1 cellular context compared by ENCODE assay signal in the genomic region with DNA sequence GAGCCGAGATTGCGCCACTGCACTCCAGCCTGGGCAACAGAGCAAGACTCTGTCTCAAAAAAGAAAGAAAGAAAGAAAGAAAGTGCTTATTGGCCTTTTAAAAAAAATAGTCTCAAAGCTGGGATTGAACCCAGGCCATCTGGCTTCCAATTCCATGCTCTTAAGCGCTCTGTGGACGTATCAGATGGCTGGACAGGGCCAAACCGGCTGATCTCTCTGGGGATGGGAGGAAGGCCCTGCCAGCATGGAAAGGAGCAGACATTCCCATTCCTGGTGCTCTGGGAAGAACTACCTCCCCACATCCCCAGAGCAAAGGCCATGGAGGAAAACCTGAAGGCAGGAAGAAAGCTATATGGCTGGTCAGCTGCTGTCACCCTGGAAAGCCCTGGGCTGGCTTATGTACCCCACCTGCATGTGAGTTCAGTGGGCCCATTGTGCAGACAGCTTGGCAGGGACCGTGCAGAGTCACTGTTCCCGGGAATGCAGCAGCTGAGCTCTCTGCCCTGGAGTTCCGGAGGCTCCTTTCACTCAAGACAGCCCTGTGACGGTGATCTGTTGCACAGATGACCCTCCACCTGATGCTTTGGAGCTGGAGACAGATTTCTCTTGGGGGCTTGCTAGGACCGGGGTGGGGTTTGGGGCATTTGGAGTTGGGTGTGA.
TF ChIP-seq lines count a peak whose summit lies in the region.

No MANE protein-coding gene starts in this region.

TF ChIP-seq in GM23338, 12 proteins besides CTCF, POLR2A, EP300 and RAD21 (continued from another document):
- TF ChIP-seq, protein P1, sequence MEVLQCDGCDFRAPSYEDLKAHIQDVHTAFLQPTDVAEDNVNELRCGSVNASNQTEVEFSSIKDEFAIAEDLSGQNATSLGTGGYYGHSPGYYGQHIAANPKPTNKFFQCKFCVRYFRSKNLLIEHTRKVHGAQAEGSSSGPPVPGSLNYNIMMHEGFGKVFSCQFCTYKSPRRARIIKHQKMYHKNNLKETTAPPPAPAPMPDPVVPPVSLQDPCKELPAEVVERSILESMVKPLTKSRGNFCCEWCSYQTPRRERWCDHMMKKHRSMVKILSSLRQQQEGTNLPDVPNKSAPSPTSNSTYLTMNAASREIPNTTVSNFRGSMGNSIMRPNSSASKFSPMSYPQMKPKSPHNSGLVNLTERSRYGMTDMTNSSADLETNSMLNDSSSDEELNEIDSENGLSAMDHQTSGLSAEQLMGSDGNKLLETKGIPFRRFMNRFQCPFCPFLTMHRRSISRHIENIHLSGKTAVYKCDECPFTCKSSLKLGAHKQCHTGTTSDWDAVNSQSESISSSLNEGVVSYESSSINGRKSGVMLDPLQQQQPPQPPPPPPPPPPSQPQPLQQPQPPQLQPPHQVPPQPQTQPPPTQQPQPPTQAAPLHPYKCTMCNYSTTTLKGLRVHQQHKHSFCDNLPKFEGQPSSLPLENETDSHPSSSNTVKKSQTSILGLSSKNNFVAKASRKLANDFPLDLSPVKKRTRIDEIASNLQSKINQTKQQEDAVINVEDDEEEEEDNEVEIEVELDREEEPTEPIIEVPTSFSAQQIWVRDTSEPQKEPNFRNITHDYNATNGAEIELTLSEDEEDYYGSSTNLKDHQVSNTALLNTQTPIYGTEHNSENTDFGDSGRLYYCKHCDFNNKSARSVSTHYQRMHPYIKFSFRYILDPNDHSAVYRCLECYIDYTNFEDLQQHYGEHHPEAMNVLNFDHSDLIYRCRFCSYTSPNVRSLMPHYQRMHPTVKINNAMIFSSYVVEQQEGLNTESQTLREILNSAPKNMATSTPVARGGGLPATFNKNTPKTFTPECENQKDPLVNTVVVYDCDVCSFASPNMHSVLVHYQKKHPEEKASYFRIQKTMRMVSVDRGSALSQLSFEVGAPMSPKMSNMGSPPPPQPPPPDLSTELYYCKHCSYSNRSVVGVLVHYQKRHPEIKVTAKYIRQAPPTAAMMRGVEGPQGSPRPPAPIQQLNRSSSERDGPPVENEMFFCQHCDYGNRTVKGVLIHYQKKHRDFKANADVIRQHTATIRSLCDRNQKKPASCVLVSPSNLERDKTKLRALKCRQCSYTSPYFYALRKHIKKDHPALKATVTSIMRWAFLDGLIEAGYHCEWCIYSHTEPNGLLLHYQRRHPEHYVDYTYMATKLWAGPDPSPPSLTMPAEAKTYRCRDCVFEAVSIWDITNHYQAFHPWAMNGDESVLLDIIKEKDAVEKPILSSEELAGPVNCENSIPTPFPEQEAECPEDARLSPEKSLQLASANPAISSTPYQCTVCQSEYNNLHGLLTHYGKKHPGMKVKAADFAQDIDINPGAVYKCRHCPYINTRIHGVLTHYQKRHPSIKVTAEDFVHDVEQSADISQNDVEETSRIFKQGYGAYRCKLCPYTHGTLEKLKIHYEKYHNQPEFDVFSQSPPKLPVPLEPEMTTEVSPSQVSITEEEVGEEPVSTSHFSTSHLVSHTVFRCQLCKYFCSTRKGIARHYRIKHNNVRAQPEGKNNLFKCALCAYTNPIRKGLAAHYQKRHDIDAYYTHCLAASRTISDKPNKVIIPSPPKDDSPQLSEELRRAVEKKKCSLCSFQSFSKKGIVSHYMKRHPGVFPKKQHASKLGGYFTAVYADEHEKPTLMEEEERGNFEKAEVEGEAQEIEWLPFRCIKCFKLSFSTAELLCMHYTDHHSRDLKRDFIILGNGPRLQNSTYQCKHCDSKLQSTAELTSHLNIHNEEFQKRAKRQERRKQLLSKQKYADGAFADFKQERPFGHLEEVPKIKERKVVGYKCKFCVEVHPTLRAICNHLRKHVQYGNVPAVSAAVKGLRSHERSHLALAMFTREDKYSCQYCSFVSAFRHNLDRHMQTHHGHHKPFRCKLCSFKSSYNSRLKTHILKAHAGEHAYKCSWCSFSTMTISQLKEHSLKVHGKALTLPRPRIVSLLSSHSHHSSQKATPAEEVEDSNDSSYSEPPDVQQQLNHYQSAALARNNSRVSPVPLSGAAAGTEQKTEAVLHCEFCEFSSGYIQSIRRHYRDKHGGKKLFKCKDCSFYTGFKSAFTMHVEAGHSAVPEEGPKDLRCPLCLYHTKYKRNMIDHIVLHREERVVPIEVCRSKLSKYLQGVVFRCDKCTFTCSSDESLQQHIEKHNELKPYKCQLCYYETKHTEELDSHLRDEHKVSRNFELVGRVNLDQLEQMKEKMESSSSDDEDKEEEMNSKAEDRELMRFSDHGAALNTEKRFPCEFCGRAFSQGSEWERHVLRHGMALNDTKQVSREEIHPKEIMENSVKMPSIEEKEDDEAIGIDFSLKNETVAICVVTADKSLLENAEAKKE (CRISPR knock-in tag; IDR thresholded peaks at IDR 0.05), result no peak
- TF ChIP-seq NANOG (IDR thresholded peaks at IDR 0.05; ENCODE audit: borderline replicate concordance) (no peak), ZNF114 (CRISPR knock-in tag; IDR thresholded peaks at IDR 0.05) (no peak), REST (IDR thresholded peaks at IDR 0.05; ENCODE audit: unreplicated experiment) (no peak), ETS1 (IDR thresholded peaks at IDR 0.05) (no peak), STAT1 (IDR thresholded peaks at IDR 0.05; ENCODE audit: unreplicated experiment) (no peak), EZH2phosphoT487 (IDR thresholded peaks at IDR 0.05; ENCODE audit: unreplicated experiment) (no peak)
